Comparison of ENCODE assay signal across 24 cellular contexts in genomic region chr18:13234528-13234795, GRCh38. TPM values are rescaled to one million over a fixed set of nuclear protein-coding genes. Genes with fewer than 3 reads are reported as not detected.
DNase-seq lines count a peak whose midpoint lies in the region; ATAC-seq and TF ChIP-seq lines count a peak whose summit lies in the region.
"Had no signal": no experiment of that assay in that cellular context is flagged by ENCODE, and none has a peak within 500 bp of the region (broad histone marks: within the 10 kb centered on the region; RNA-seq: fewer than 3 reads in every experiment).

No MANE protein-coding gene starts in this region.

- peaks cover 74% of the 10 kb centered on the region for H3K4me1 Mint-ChIP-seq in chondrocyte (ENCODE audit: low read depth)
- H3K4me1 Mint-ChIP-seq: CD14-positive monocyte had no signal

- intact Hi-C loops in left colon (cut with DNase I, micrococcal nuclease): no loop called here
- intact Hi-C loops in testis (cut with DNase I; ENCODE audit: low total_unique reads): no loop called here

- H3K27ac Mint-ChIP-seq in chondrocyte (ENCODE audit: unreplicated experiment): peak overlapping the region; percentile 71
- H3K27ac Mint-ChIP-seq: GM23338 had no signal

- no peak overlapping the region for H3K4me3 Mint-ChIP-seq in chondrocyte (ENCODE audit: unreplicated experiment)
- H3K4me3 Mint-ChIP-seq: CD14-positive monocyte, GM23338 had no signal

- TF ChIP-seq CTCF in chondrocyte (IDR thresholded peaks at IDR 0.05) (no peak), suprapubic skin (IDR thresholded peaks at IDR 0.05) (no peak), testis (IDR thresholded peaks at IDR 0.05) (no peak)

- no peaks in the 10 kb centered on the region for H3K27me3 Mint-ChIP-seq in chondrocyte (ENCODE audit: low read depth)

- H3K27me3 ChIP-seq in suprapubic skin: no peaks in the 10 kb centered on the region
- peaks cover 4% of the 10 kb centered on the region; the same call in 1 of the 2 replicates for H3K27me3 ChIP-seq in MG63
- no peaks in the 10 kb centered on the region for H3K27me3 ChIP-seq in testis
- H3K27me3 ChIP-seq: Peyer's patch had no signal

- H3K36me3 Mint-ChIP-seq in chondrocyte (ENCODE audit: low read depth): peaks cover 10% of the 10 kb centered on the region

- no peaks in the 10 kb centered on the region for H3K9me3 ChIP-seq in suprapubic skin
- no peaks in the 10 kb centered on the region for H3K9me3 ChIP-seq in MG63
- no peaks in the 10 kb centered on the region for H3K9me3 ChIP-seq in testis
- H3K9me3 ChIP-seq: Peyer's patch had no signal

- ATAC-seq in left colon: peak; percentile 58
- ATAC-seq: GM23338, Right ventricle myocardium inferior had no signal

- H3K36me3 ChIP-seq in suprapubic skin (no peaks in the 10 kb centered on the region), MG63 (no peaks in the 10 kb centered on the region), testis (ENCODE audit: low read depth, missing control alignments) (no peaks in the 10 kb centered on the region)
- H3K36me3 ChIP-seq: Peyer's patch had no signal

- TF ChIP-seq EP300 in suprapubic skin (IDR thresholded peaks at IDR 0.05): no peak

- H3K4me1 ChIP-seq in suprapubic skin (peaks cover 19% of the 10 kb centered on the region), testis (no peaks in the 10 kb centered on the region)

- H3K9me3 Mint-ChIP-seq in chondrocyte (ENCODE audit: low read depth): no peaks in the 10 kb centered on the region
- H3K9me3 Mint-ChIP-seq: GM23338 had no signal

- peak; percentile 24 for DNase-seq in activated effector memory CD4-positive, alpha-beta T cell treated with anti-CD3 and anti-CD28 coated beads, Interleukin-2, amount 50 U/mL, for 16 hours
- DNase-seq in activated effector memory CD4-positive, alpha-beta T cell treated with Interleukin-2 at 50 U/mL for 16 hours: no peak
- DNase-seq in chondrocyte (ENCODE audit: low spot score): no peak
- DNase-seq in left colon: no peak
- no peak for DNase-seq in suprapubic skin (ENCODE audit: low spot score in 2 of 2)
- no peak for DNase-seq in activated naive CD4-positive, alpha-beta T cell treated with anti-CD3 and anti-CD28 coated beads, Interleukin-2, amount 50 U/mL, for 16 hours
- DNase-seq in MG63: no peak
- DNase-seq in testis: no peak
- DNase-seq: AML-193, GDM1, HCEC 1CT, KG1, MV-4-11, NCI-H1105 treated with DMSO at 0.1 percent for 48 hours, NCI-H1694, NCI-H2081, NCI-H2171, NCI-H526 had no signal

- H3K4me3 ChIP-seq in suprapubic skin (no peak overlapping the region), MG63 (no peak overlapping the region), testis (no peak overlapping the region)
- H3K4me3 ChIP-seq: GM23338, Peyer's patch had no signal

- no peak for TF ChIP-seq POLR2A in suprapubic skin (IDR thresholded peaks at IDR 0.05)
- TF ChIP-seq POLR2A in testis (IDR thresholded peaks at IDR 0.05): no peak

- peak overlapping the region; percentile 31 for H3K27ac ChIP-seq in suprapubic skin
- H3K27ac ChIP-seq in testis: no peak overlapping the region
- H3K27ac ChIP-seq: Peyer's patch had no signal

- 79% methylated on average over 4 of the region's 4 CpGs for WGBS in suprapubic skin
- 87 to 100% methylated on average over 2 to 4 of the region's 4 CpGs for WGBS in testis, 2 donors

RNA-seq across cellular contexts. Expression of gene LDLRAD4, which starts 15.9 kb away (rescaled TPM):
- 78.2 to 229 TPM (median 80.5 TPM) in 3 replicates for total RNA-seq in chondrocyte
- total RNA-seq in left colon: 10 to 100 TPM; 33.6 to 49.0 TPM
- 10 to 100 TPM; 10.1 to 31.6 (median 15.1) TPM for total RNA-seq in suprapubic skin
- 0.02 and 0.36 TPM in 2 replicates for total RNA-seq in MG63 (2014; rRNA removed; shearing (Covaris generic); ENCODE audit: low replicate concordance)
- 10 to 100 TPM; 25.9 to 42.2 TPM for total RNA-seq in testis
- polyA plus RNA-seq in testis (ENCODE audit: insufficient read depth, low read depth, low replicate concordance): 22.0 TPM
- total RNA-seq: HT1080 had no signal
- polyA plus RNA-seq: AG04450 had no signal
